In the genomic region with DNA sequence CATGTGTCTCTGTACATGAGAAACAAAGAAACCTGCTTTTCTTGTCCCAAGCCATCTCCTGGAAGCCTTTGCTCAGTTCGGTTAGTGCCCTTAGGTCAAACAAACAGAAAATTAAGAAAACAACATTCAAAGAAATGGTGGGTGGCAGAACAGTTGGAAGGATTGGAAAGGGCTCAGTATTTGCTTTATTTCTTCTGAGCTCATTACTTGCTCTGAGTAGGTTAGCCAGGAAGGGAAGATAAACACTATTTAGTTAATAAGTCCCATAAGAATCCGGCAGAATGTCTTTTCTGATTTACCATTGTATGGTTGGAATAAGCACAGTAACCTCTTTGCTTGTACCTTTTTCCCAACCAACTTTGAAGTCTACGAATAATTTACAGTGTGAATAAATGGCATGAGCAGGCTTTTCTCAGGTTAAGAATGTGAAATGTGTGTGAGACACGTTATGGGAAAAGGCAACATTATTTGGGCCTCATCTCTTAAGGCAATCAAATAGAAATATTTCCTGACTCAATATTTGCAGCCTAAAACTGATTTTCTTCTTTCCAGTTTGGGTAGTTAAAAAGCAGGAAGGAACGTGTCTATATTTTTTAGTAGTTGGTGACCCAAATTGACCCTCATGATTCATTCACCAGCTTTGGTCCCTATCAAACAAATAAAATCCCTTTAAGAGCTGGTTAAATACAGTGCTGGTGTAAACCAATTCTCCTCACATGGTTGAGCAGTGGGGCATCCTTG, we compare ENCODE assay signal across 21 cellular contexts.
DNase-seq lines count a peak whose midpoint lies in the region; ATAC-seq, FAIRE-seq and TF ChIP-seq lines count a peak whose summit lies in the region.
"Had no signal": no experiment of that assay in that cellular context is flagged by ENCODE, and none has a peak within 500 bp of the region (broad histone marks: within the 10 kb centered on the region; RNA-seq: fewer than 3 reads in every experiment).

No MANE protein-coding gene starts in this region.

- CTCF ChIA-PET in Calu3 (lab: Charles Lee): interaction anchor here (1.0 kb wide), 2 partner anchors 11 to 16 kb away, joined by 4 to 5 read pairs; no protein-coding TSS in a partner anchor
- CTCF ChIA-PET in endothelial cell of umbilical vein (lab: Charles Lee): interaction anchor here (0.5 kb wide), 1 partner anchor 93 kb away, joined by 3 read pairs; no protein-coding TSS in a partner anchor

- ATAC-seq in GM19452 (IDR thresholded peaks at IDR 0.05; ENCODE audit: unreplicated experiment): no peak

- H3K4me1 ChIP-seq in endothelial cell of umbilical vein (ENCODE audit: control insufficient read depth, extremely low read depth, insufficient read depth, low read length): peaks cover 3% of the 10 kb centered on the region

- H4K20me1 ChIP-seq in endothelial cell of umbilical vein (replicated peaks; ENCODE audit: control insufficient read depth, extremely low read depth, insufficient read depth, low read length): no peaks in the 10 kb centered on the region
- H4K20me1 ChIP-seq: BLaER1 treated with 17β-estradiol and CSF1 and Interleukin-3, amounts not matched to agents 10 nM and 100 nM had no signal

- DNase-seq in Calu3: no peak
- DNase-seq in LHCN-M2 (ENCODE audit: low read depth): peak; percentile 20
- DNase-seq in endothelial cell of umbilical vein (ENCODE audit: low read depth, low spot score): peak; percentile 21
- peak; percentile 90 for DNase-seq in renal cortical epithelial cell (ENCODE audit: low read depth)
- no peak for DNase-seq in NCI-H345 treated with DMSO at 0.1 percent for 48 hours (lab: John Stamatoyannopoulos, UW; ENCODE audit: unreplicated experiment)
- DNase-seq in hepatic stellate cell (ENCODE audit: low spot score): no peak
- DNase-seq: CD4-positive, alpha-beta memory T cell; EL; H7; HFFc6; NCI-H1092 treated with DMSO at 0.1 percent for 48 hours; NCI-H146; NCI-H2029; NCI-H2227 treated with DMSO at 0.1 percent for 48 hours; NCI-H510A treated with DMSO at 0.1 percent for 48 hours; NCI-H748 treated with DMSO at 0.1 percent for 48 hours; RPMI8226; SHP77; SK-N-SH had no signal

- peak overlapping the region; percentile 14 for H3K4me3 Mint-ChIP-seq in Calu3 (ENCODE audit: low read depth, unreplicated experiment)
- H3K4me3 Mint-ChIP-seq: CD4-positive, alpha-beta memory T cell; HFFc6 had no signal

- no peak overlapping the region for H3K4me2 ChIP-seq in endothelial cell of umbilical vein (ENCODE audit: insufficient read depth, low read length)
- H3K4me2 ChIP-seq: BLaER1 treated with 17β-estradiol and CSF1 and Interleukin-3, amounts not matched to agents 10 nM and 100 nM; SK-N-SH had no signal

- H3K9me3 Mint-ChIP-seq in Calu3 (ENCODE audit: low read depth, unreplicated experiment): no peaks in the 10 kb centered on the region
- H3K9me3 Mint-ChIP-seq: HFFc6 had no signal

- no peaks in the 10 kb centered on the region for H3K79me2 ChIP-seq in endothelial cell of umbilical vein (ENCODE audit: control insufficient read depth, insufficient read depth, low read length)

- TF ChIP-seq CTCF in Calu3 (IDR thresholded peaks at IDR 0.05; ENCODE audit: unreplicated experiment) (no peak), endothelial cell of umbilical vein (IDR thresholded peaks at IDR 0.05; ENCODE audit: extremely low read depth in 1 of 2, insufficient read depth in 1 of 2, low read depth in 1 of 2, low read length in 2 of 2) (no peak)

- no peaks in the 10 kb centered on the region for H3K27me3 ChIP-seq in endothelial cell of umbilical vein (ENCODE audit: control insufficient read depth in 2 of 2, insufficient read depth in 2 of 2, low read length in 2 of 2)
- H3K27me3 ChIP-seq: BLaER1 treated with 17β-estradiol and CSF1 and Interleukin-3, amounts not matched to agents 10 nM and 100 nM had no signal

- no peaks in the 10 kb centered on the region for H3K36me3 Mint-ChIP-seq in Calu3 (ENCODE audit: insufficient read depth, unreplicated experiment)
- H3K36me3 Mint-ChIP-seq: CD4-positive, alpha-beta memory T cell had no signal

- no peaks in the 10 kb centered on the region for H3K9me3 ChIP-seq in endothelial cell of umbilical vein (replicated peaks; ENCODE audit: control insufficient read depth, insufficient read depth, low read length)
- H3K9me3 ChIP-seq: SK-N-SH had no signal

- no peaks in the 10 kb centered on the region for H3K36me3 ChIP-seq in endothelial cell of umbilical vein (ENCODE audit: control insufficient read depth in 2 of 2, extremely low read depth in 1 of 2, insufficient read depth in 2 of 2, low read length in 2 of 2)

- no peak for TF ChIP-seq POLR2A in endothelial cell of umbilical vein (IDR thresholded peaks at IDR 0.05; ENCODE audit: low read depth, low read length)

- no TSS peak for BruUV-seq in Calu3 (replicated peaks; lab: Mats Ljungman, UMichigan)
- BruUV-seq in endothelial cell of umbilical vein (replicated peaks; lab: Mats Ljungman, UMichigan): no TSS peak

- H3K27me3 Mint-ChIP-seq in Calu3 (ENCODE audit: unreplicated experiment): no peaks in the 10 kb centered on the region
- H3K27me3 Mint-ChIP-seq: CD4-positive, alpha-beta memory T cell had no signal

- H3K9me1 ChIP-seq in endothelial cell of umbilical vein (replicated peaks; ENCODE audit: control insufficient read depth, extremely low read depth, insufficient read depth, low read length): no peaks in the 10 kb centered on the region

- peak overlapping the region; percentile 26 for H3K27ac Mint-ChIP-seq in Calu3 (ENCODE audit: unreplicated experiment)
- H3K27ac Mint-ChIP-seq: CD4-positive, alpha-beta memory T cell; HFFc6 had no signal

- intact Hi-C loops in Calu3 (cut with micrococcal nuclease; ENCODE audit: unreplicated experiment): no loop called here
- intact Hi-C loops in endothelial cell of umbilical vein (cut with micrococcal nuclease): no loop called here

- peaks cover 38% of the 10 kb centered on the region for H3K4me1 Mint-ChIP-seq in Calu3 (ENCODE audit: low read depth, unreplicated experiment)
- H3K4me1 Mint-ChIP-seq: CD4-positive, alpha-beta memory T cell had no signal

- no peak overlapping the region for H2AFZ ChIP-seq in endothelial cell of umbilical vein (ENCODE audit: low read depth, low read length)

- dilution Hi-C loops in endothelial cell of umbilical vein (cut with MboI; ENCODE audit: extremely low pct_ligation_motif_present, low sequenced_read_pairs): no loop called here

- FAIRE-seq in endothelial cell of umbilical vein (lab: Jason Lieb, UNC): no peak

- POLR2A ChIA-PET in endothelial cell of umbilical vein (lab: Charles Lee): no interaction called here

- H3K4me3 ChIP-seq in endothelial cell of umbilical vein (replicated peaks in 1 of 3; ENCODE audit: insufficient read depth in 1 of 3, low read depth in 1 of 3, low read length in 3 of 3): no peak overlapping the region
- H3K4me3 ChIP-seq: BLaER1 treated with 17β-estradiol and CSF1 and Interleukin-3, amounts not matched to agents 10 nM and 100 nM had no signal

- H3K9ac ChIP-seq in endothelial cell of umbilical vein (replicated peaks; ENCODE audit: extremely low read depth, insufficient read depth, low read length): no peak overlapping the region
- H3K9ac ChIP-seq: BLaER1 treated with 17β-estradiol and CSF1 and Interleukin-3, amounts not matched to agents 10 nM and 100 nM; SK-N-SH had no signal

- no peak overlapping the region for H3K27ac ChIP-seq in endothelial cell of umbilical vein (ENCODE audit: insufficient read depth, low read depth, low read length)
- H3K27ac ChIP-seq: BLaER1 treated with 17β-estradiol and CSF1 and Interleukin-3, amounts not matched to agents 10 nM and 100 nM had no signal

TF ChIP-seq in endothelial cell of umbilical vein, 7 proteins besides CTCF, POLR2A, EP300 and RAD21:
- TF ChIP-seq GATA2 (IDR thresholded peaks at IDR 0.05; ENCODE audit: insufficient read depth, insufficient read length, low read depth, low read length) (no peak), MYC (IDR thresholded peaks at IDR 0.05; ENCODE audit: low read depth, low read length) (no peak), FOS (IDR thresholded peaks at IDR 0.05; ENCODE audit: borderline replicate concordance, insufficient read depth, low read length) (peak; percentile 8), POLR2AphosphoS5 (IDR thresholded peaks at IDR 0.05; ENCODE audit: insufficient read depth, low read depth, low read length) (no peak), JUN (IDR thresholded peaks at IDR 0.05; ENCODE audit: borderline replicate concordance, insufficient read depth, insufficient read length, low read depth) (no peak), EZH2 (IDR thresholded peaks at IDR 0.05; ENCODE audit: borderline replicate concordance, low read depth, low read length, severe bottlenecking) (no peak)
- TF ChIP-seq, protein P1, sequence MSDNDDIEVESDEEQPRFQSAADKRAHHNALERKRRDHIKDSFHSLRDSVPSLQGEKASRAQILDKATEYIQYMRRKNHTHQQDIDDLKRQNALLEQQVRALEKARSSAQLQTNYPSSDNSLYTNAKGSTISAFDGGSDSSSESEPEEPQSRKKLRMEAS (IDR thresholded peaks at IDR 0.05; ENCODE audit: insufficient read depth, insufficient read length): no peak

Comparison
In these comparisons a context has a peak if more than half of its experiments do, and no peak if none do; other contexts are left out.
1. DNase-seq: peak in LHCN-M2 (single experiment), endothelial cell of umbilical vein (single experiment) and renal cortical epithelial cell (single experiment); none in Calu3 (single experiment), NCI-H345 treated with DMSO at 0.1 percent for 48 hours (single experiment) and hepatic stellate cell (single experiment).